Comparison of ENCODE assay signal across 8 cellular contexts in genomic region chr16:67164599-67165061, GRCh38. TPM values are rescaled to one million over a fixed set of nuclear protein-coding genes. Genes with fewer than 3 reads are reported as not detected.
DNase-seq lines count a peak whose midpoint lies in the region; ATAC-seq, FAIRE-seq and TF ChIP-seq lines count a peak whose summit lies in the region.

TSS of gene HSF4 (plus strand) at chr16:67164745. CDS start at chr16:67164812, 67 bp downstream.

- H3K9ac ChIP-seq in OCI-LY1 (ENCODE audit: low read length), result no peak within 1 kb of the TSS
- no peak within 1 kb of the TSS for H3K9ac ChIP-seq in endodermal cell (ENCODE audit: extremely low read depth, low read length, poor library complexity, severe bottlenecking)
- peak within 1 kb of the TSS; percentile 47 for H3K9ac ChIP-seq in mucosa of stomach (ENCODE audit: low read length)

- no peak within 1 kb of the TSS for H2AFZ ChIP-seq in OCI-LY1 (ENCODE audit: low read length)

- no peaks in the 10 kb centered on the region for H3K79me2 ChIP-seq in OCI-LY1 (ENCODE audit: insufficient read depth, low read length)

- no peaks in the 10 kb centered on the region for H4K20me1 ChIP-seq in OCI-LY1 (ENCODE audit: insufficient read depth, low read length)

- no peaks in the 10 kb centered on the region for H3F3A ChIP-seq in OCI-LY1 (ENCODE audit: insufficient read depth, low read length)

- DNase-seq in GM12864 (ENCODE audit: low read depth) (no peak), endodermal cell (peak; percentile 69), aorta (peak; percentile 83 to 86), HuH-7 (ENCODE audit: low spot score) (no peak), HTR-8/SVneo (ENCODE audit: insufficient read length, low spot score) (no peak)

- no peak within 1 kb of the TSS for H3K27ac ChIP-seq in OCI-LY1 (ENCODE audit: low read depth, low read length, poor library complexity, severe bottlenecking)
- no peak within 1 kb of the TSS for H3K27ac ChIP-seq in endodermal cell (ENCODE audit: low read depth, low read length)
- H3K27ac ChIP-seq in aorta (ENCODE audit: low read depth in 1 of 2, low read length in 2 of 2), result peak within 1 kb of the TSS in 1 of 2 donors; percentile 22

- TF ChIP-seq CTCF in GM12864 (IDR thresholded peaks at IDR 0.05; ENCODE audit: low read depth, low read length, missing control alignments) (no peak), OCI-LY1 (IDR thresholded peaks at IDR 0.05; ENCODE audit: low read length) (no peak), endodermal cell (conservative IDR thresholded peaks at IDR 0.05) (no peak)

- no peaks in the 10 kb centered on the region for H3K36me3 Mint-ChIP-seq in endodermal cell (ENCODE audit: low read depth)

- H3K36me3 ChIP-seq in OCI-LY1 (ENCODE audit: insufficient read depth, low read length) (no peaks in the 10 kb centered on the region), endodermal cell (ENCODE audit: control insufficient read depth, insufficient read depth, low read length) (no peaks in the 10 kb centered on the region), mucosa of stomach (ENCODE audit: control insufficient read depth, insufficient read depth, low read length) (peaks cover 4% of the 10 kb centered on the region), aorta (ENCODE audit: control insufficient read depth in 1 of 2, insufficient read depth in 2 of 2, low read length in 1 of 2) (no peaks in the 10 kb centered on the region)

- H3K9me2 ChIP-seq in OCI-LY1 (ENCODE audit: low read depth, low read length), result no peaks in the 10 kb centered on the region

- peaks cover 98% of the 10 kb centered on the region for H3K27me3 Mint-ChIP-seq in endodermal cell (ENCODE audit: insufficient read depth)

- no peaks in the 10 kb centered on the region for H3K4me1 Mint-ChIP-seq in endodermal cell

- no peaks in the 10 kb centered on the region; the same call in 1 of the 2 replicates for H3K27me3 ChIP-seq in OCI-LY1 (ENCODE audit: insufficient read depth, low read length)
- H3K27me3 ChIP-seq in endodermal cell (ENCODE audit: control insufficient read depth, insufficient read depth, low read length, poor library complexity, severe bottlenecking), result peaks cover 100% of the 10 kb centered on the region
- H3K27me3 ChIP-seq in mucosa of stomach (ENCODE audit: control insufficient read depth, insufficient read depth, low read length), result peaks cover 18% of the 10 kb centered on the region
- no peaks in the 10 kb centered on the region for H3K27me3 ChIP-seq in aorta (ENCODE audit: control insufficient read depth in 1 of 2, insufficient read depth in 2 of 2, low read length in 1 of 2)

- peaks cover 19% of the 10 kb centered on the region for H3K4me1 ChIP-seq in OCI-LY1 (ENCODE audit: insufficient read depth, low read length, severe bottlenecking)
- H3K4me1 ChIP-seq in endodermal cell (ENCODE audit: control insufficient read depth, insufficient read depth, low read length), result no peaks in the 10 kb centered on the region
- H3K4me1 ChIP-seq in mucosa of stomach (ENCODE audit: control insufficient read depth, insufficient read depth, low read length), result peaks cover 34% of the 10 kb centered on the region
- H3K4me1 ChIP-seq in aorta (ENCODE audit: control insufficient read depth in 1 of 2, insufficient read depth in 2 of 2, low read length in 2 of 2), result no peaks in the 10 kb centered on the region

- peaks cover 2% of the 10 kb centered on the region for H3K9me3 Mint-ChIP-seq in endodermal cell

- H3K4me2 ChIP-seq in OCI-LY1 (ENCODE audit: low read length), result peak within 1 kb of the TSS; percentile 56

- H3K9me3 ChIP-seq in OCI-LY1 (ENCODE audit: low read length), result no peaks in the 10 kb centered on the region
- H3K9me3 ChIP-seq in endodermal cell (ENCODE audit: control insufficient read depth, low read length), result no peaks in the 10 kb centered on the region
- no peaks in the 10 kb centered on the region for H3K9me3 ChIP-seq in mucosa of stomach (ENCODE audit: control insufficient read depth, low read length)
- no peaks in the 10 kb centered on the region for H3K9me3 ChIP-seq in aorta (ENCODE audit: control insufficient read depth, low read length)

- peak within 1 kb of the TSS; percentile 42 for H3K4me3 ChIP-seq in GM12864 (ENCODE audit: low read depth, low read length)
- H3K4me3 ChIP-seq in OCI-LY1 (ENCODE audit: low read depth, low read length, poor library complexity, severe bottlenecking), result peak within 1 kb of the TSS; percentile 44
- peak within 1 kb of the TSS; percentile 66 for H3K4me3 ChIP-seq in endodermal cell (ENCODE audit: low read length)
- no peak within 1 kb of the TSS for H3K4me3 ChIP-seq in mucosa of stomach (ENCODE audit: low read length)
- peak within 1 kb of the TSS in 1 of 2 donors; percentile 18 for H3K4me3 ChIP-seq in aorta (ENCODE audit: low read length in 2 of 2)

- no peak for FAIRE-seq in HTR-8/SVneo (lab: Jason Lieb, UNC)

- peak within 1 kb of the TSS; percentile 21 for H3K4me3 Mint-ChIP-seq in endodermal cell

- 5 to 10% methylated on average over 12 to 41 of the region's 41 CpGs for WGBS in endodermal cell (ENCODE audit: insufficient coverage in 1 of 2, insufficient read length in 1 of 2), 2 experiments
- 2 to 3% methylated on average over 35 to 41 of the region's 41 CpGs for WGBS in aorta, 2 donors

- no peak within 1 kb of the TSS for H3K27ac Mint-ChIP-seq in endodermal cell

- intact Hi-C loops in aorta (cut with DNase I), result no loop called here

- peak; percentile 62 for ATAC-seq in aorta (ENCODE audit: low FRiP score)
- ATAC-seq in HG02840 (IDR thresholded peaks at IDR 0.05; ENCODE audit: low FRiP score, unreplicated experiment), result no peak

RNA-seq across cellular contexts. Expression of gene HSF4, which starts in this region (rescaled TPM):
- total RNA-seq in endodermal cell (1 to 10 TPM; 2.0 to 6.8 TPM), aorta (100 to 1,000 TPM in 1 of 2 donors, 10 to 100 TPM in 1; 22.2 to 101 TPM)
- polyA plus RNA-seq in endodermal cell (2013, experiment 1 of 2), result 1.2 TPM
- 1.6 TPM for polyA plus RNA-seq in endodermal cell (2013, experiment 2 of 2)
- polyA plus RNA-seq in aorta, result 100 to 1,000 TPM in 1 of 2 donors, 10 to 100 TPM in 1; 25.0 to 133 TPM

Comparison
In these comparisons a context has a peak if more than half of its experiments do, and no peak if none do; other contexts are left out.
1. DNase-seq: peak in endodermal cell (single experiment) and aorta (2 of 2); none in GM12864 (single experiment), HuH-7 (single experiment) and HTR-8/SVneo (single experiment).